1 cellular context compared by ENCODE assay signal in the genomic region with DNA sequence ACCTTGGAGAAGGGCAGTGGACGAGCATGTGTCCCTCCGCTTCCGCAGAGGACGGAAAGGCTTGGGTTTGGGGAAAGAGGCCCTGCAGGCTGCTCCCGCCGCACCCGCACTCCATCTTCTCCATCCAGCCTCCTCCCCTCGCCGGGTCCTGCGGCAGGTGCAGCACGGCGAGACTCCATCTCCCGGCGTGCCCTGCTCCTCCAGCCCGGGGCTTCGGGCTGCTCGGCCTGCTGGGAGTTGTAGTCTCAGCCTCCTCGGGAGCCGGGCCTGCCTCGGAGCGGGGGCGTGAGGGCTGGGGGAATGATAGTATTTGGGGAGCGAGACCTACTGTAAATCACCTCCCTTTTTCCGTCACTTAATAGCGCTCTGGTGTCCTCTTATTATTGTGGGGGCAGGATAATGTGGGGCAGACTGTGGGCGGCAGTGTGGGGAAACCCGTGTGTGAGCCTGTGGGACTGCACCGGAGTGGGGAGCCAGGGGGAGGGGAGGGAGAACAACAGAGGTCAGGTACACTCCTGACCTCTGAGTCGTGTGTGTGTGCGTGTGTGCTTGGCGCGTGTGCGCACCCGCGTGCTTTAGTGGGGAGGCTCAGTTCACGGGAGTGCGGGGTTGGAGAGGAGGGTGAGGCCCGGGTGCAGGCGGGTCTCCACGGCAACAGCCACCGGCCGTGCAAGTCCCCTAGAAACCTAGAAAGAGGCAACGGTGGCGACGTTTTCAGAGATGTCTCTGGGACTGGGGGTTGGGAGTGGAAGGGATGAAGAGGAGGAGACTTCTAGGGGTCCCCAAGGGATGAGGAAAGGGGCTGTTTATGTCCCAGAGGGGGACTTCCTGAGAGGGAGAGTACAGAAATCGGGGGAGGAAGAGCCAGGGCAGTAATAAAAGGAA.
TF ChIP-seq lines count a peak whose summit lies in the region.

No MANE protein-coding gene starts in this region.

TF ChIP-seq in HEK293, 187 proteins besides CTCF, POLR2A, EP300 and RAD21 (continued from another document):
- peak; percentile 92 for TF ChIP-seq PRDM10 (tag by site-specific recombination; IDR thresholded peaks at IDR 0.05)
- peak; percentile 76 for TF ChIP-seq ZBTB26 (tag by site-specific recombination; optimal IDR thresholded peaks at IDR 0.05)
- no peak for TF ChIP-seq ZNF830 (tag by site-specific recombination; IDR thresholded peaks at IDR 0.05; ENCODE audit: low read depth)
- TF ChIP-seq INSM2 (tag by site-specific recombination; IDR thresholded peaks at IDR 0.05) = 0 out of 2 replicates have a peak, but pooled peaks have one; percentile 5
- 0 out of 2 replicates have a peak, but pooled peaks have one; percentile 7 for TF ChIP-seq PRDM4 (tag by site-specific recombination; IDR thresholded peaks at IDR 0.05)
- TF ChIP-seq, protein P1, sequence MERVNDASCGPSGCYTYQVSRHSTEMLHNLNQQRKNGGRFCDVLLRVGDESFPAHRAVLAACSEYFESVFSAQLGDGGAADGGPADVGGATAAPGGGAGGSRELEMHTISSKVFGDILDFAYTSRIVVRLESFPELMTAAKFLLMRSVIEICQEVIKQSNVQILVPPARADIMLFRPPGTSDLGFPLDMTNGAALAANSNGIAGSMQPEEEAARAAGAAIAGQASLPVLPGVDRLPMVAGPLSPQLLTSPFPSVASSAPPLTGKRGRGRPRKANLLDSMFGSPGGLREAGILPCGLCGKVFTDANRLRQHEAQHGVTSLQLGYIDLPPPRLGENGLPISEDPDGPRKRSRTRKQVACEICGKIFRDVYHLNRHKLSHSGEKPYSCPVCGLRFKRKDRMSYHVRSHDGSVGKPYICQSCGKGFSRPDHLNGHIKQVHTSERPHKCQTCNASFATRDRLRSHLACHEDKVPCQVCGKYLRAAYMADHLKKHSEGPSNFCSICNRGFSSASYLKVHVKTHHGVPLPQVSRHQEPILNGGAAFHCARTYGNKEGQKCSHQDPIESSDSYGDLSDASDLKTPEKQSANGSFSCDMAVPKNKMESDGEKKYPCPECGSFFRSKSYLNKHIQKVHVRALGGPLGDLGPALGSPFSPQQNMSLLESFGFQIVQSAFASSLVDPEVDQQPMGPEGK (tag by site-specific recombination; IDR thresholded peaks at IDR 0.05) = peak; percentile 98
- no peak for TF ChIP-seq ZNF433 (tag by site-specific recombination; IDR thresholded peaks at IDR 0.05; ENCODE audit: low read depth)
- TF ChIP-seq, protein P2, sequence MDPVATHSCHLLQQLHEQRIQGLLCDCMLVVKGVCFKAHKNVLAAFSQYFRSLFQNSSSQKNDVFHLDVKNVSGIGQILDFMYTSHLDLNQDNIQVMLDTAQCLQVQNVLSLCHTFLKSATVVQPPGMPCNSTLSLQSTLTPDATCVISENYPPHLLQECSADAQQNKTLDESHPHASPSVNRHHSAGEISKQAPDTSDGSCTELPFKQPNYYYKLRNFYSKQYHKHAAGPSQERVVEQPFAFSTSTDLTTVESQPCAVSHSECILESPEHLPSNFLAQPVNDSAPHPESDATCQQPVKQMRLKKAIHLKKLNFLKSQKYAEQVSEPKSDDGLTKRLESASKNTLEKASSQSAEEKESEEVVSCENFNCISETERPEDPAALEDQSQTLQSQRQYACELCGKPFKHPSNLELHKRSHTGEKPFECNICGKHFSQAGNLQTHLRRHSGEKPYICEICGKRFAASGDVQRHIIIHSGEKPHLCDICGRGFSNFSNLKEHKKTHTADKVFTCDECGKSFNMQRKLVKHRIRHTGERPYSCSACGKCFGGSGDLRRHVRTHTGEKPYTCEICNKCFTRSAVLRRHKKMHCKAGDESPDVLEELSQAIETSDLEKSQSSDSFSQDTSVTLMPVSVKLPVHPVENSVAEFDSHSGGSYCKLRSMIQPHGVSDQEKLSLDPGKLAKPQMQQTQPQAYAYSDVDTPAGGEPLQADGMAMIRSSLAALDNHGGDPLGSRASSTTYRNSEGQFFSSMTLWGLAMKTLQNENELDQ (tag by site-specific recombination; IDR thresholded peaks at IDR 0.05; ENCODE audit: low read depth) = no peak
- TF ChIP-seq ZNF785 (tag by site-specific recombination; IDR thresholded peaks at IDR 0.05) = 0 out of 2 replicates have a peak, but pooled peaks have one; percentile 45
- no peak for TF ChIP-seq ZNF23 (tag by site-specific recombination; IDR thresholded peaks at IDR 0.05; ENCODE audit: borderline replicate concordance)
- peak; percentile 98 for TF ChIP-seq ZSCAN16 (tag by site-specific recombination; IDR thresholded peaks at IDR 0.05)
- peak; percentile 85 for TF ChIP-seq ZXDB (tag by site-specific recombination; IDR thresholded peaks at IDR 0.05)
- no peak for TF ChIP-seq ZNF776 (tag by site-specific recombination; IDR thresholded peaks at IDR 0.05; ENCODE audit: borderline replicate concordance)
- no peak for TF ChIP-seq ZNF354C (tag by site-specific recombination; IDR thresholded peaks at IDR 0.05; ENCODE audit: borderline replicate concordance, low read depth)
- 0 out of 2 replicates have a peak, but pooled peaks have one; percentile 35 for TF ChIP-seq BCL11B (tag by site-specific recombination; IDR thresholded peaks at IDR 0.05; ENCODE audit: low read depth)
- TF ChIP-seq ZNF837 (tag by site-specific recombination; IDR thresholded peaks at IDR 0.05) = no peak
- no peak for TF ChIP-seq ZNF585B (tag by site-specific recombination; IDR thresholded peaks at IDR 0.05)
- TF ChIP-seq ZNF626 (tag by site-specific recombination; IDR thresholded peaks at IDR 0.05) = no peak
- peak; percentile 42; the same call in 1 of the 2 replicates for TF ChIP-seq KLF16 (tag by site-specific recombination; IDR thresholded peaks at IDR 0.05)
- peak; percentile 51; the same call in 1 of the 2 replicates for TF ChIP-seq ZBTB7A (tag by site-specific recombination; IDR thresholded peaks at IDR 0.05; ENCODE audit: low read depth)
- peak; percentile 59 for TF ChIP-seq ZEB2 (tag by site-specific recombination; IDR thresholded peaks at IDR 0.05)
- peak; percentile 53 for TF ChIP-seq ZNF501 (tag by site-specific recombination; IDR thresholded peaks at IDR 0.05)
- TF ChIP-seq BCL6B (tag by site-specific recombination; IDR thresholded peaks at IDR 0.05) = peak; percentile 82
- TF ChIP-seq ZNF2 (tag by site-specific recombination; IDR thresholded peaks at IDR 0.05) = peak; percentile 89; the same call in 1 of the 2 replicates
- TF ChIP-seq ZNF121 (tag by site-specific recombination; IDR thresholded peaks at IDR 0.05) = no peak
- peak; percentile 55; the same call in 1 of the 2 replicates for TF ChIP-seq ZNF394 (tag by site-specific recombination; IDR thresholded peaks at IDR 0.05; ENCODE audit: borderline replicate concordance)
- peak; percentile 22; the same call in 1 of the 2 replicates for TF ChIP-seq ZNF391 (tag by site-specific recombination; IDR thresholded peaks at IDR 0.05; ENCODE audit: borderline replicate concordance, low read depth)
- TF ChIP-seq ZNF37A (tag by site-specific recombination; IDR thresholded peaks at IDR 0.05) = no peak
- TF ChIP-seq, protein P3, sequence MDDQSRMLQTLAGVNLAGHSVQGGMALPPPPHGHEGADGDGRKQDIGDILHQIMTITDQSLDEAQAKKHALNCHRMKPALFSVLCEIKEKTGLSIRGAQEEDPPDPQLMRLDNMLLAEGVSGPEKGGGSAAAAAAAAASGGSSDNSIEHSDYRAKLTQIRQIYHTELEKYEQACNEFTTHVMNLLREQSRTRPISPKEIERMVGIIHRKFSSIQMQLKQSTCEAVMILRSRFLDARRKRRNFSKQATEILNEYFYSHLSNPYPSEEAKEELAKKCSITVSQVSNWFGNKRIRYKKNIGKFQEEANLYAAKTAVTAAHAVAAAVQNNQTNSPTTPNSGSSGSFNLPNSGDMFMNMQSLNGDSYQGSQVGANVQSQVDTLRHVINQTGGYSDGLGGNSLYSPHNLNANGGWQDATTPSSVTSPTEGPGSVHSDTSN (CRISPR knock-in tag; IDR thresholded peaks at IDR 0.05) = 0 out of 2 replicates have a peak, but pooled peaks have one; percentile 11
- TF ChIP-seq ZNF843 (tag by site-specific recombination; IDR thresholded peaks at IDR 0.05) = 0 out of 2 replicates have a peak, but pooled peaks have one; percentile 11
- no peak for TF ChIP-seq ZNF302 (tag by site-specific recombination; IDR thresholded peaks at IDR 0.05; ENCODE audit: low read depth)
- no peak for TF ChIP-seq SALL2 (tag by site-specific recombination; IDR thresholded peaks at IDR 0.05; ENCODE audit: borderline replicate concordance)
- TF ChIP-seq ZNF624 (tag by site-specific recombination; IDR thresholded peaks at IDR 0.05) = no peak
- TF ChIP-seq ZNF341 (tag by site-specific recombination; IDR thresholded peaks at IDR 0.05; ENCODE audit: low read depth) = peak; percentile 87
- TF ChIP-seq TRIM28 (IDR thresholded peaks at IDR 0.05; ENCODE audit: borderline replicate concordance, low read length) = no peak; the same call in 1 of the 2 replicates
- TF ChIP-seq ZNF600 (tag by site-specific recombination; IDR thresholded peaks at IDR 0.05) = peak; percentile 91
